Comparison of ENCODE assay signal across 24 cellular contexts in genomic region chr13:51865838-51866237, GRCh38. TPM values are rescaled to one million over a fixed set of nuclear protein-coding genes. Genes with fewer than 3 reads are reported as not detected.
DNase-seq lines count a peak whose midpoint lies in the region; ATAC-seq, FAIRE-seq and TF ChIP-seq lines count a peak whose summit lies in the region.
"Had no signal": no experiment of that assay in that cellular context is flagged by ENCODE, and none has a peak within 500 bp of the region (broad histone marks: within the 10 kb centered on the region; RNA-seq: fewer than 3 reads in every experiment).

No MANE protein-coding gene starts in this region.

- no peak overlapping the region for H2BK120ac ChIP-seq in mesenchymal stem cell (ENCODE audit: low read depth, low read length)

- no peak overlapping the region for H2BK15ac ChIP-seq in mesenchymal stem cell (ENCODE audit: low read depth, poor library complexity, severe bottlenecking)

- no peak overlapping the region for H2AK5ac ChIP-seq in mesenchymal stem cell (ENCODE audit: low read length, severe bottlenecking)

- H3K36me3 ChIP-seq in HCT116 (ENCODE audit: control insufficient read depth in 1 of 2, insufficient read depth in 2 of 2, low read length in 2 of 2) (no peaks in the 10 kb centered on the region), bronchial epithelial cell (ENCODE audit: control insufficient read depth, insufficient read depth, low read length) (no peaks in the 10 kb centered on the region), neural progenitor cell (no peaks in the 10 kb centered on the region), mesenchymal stem cell (ENCODE audit: control insufficient read depth in 1 of 2, insufficient read depth in 2 of 2, low read depth in 1 of 2, low read length in 2 of 2) (no peaks in the 10 kb centered on the region)
- H3K36me3 ChIP-seq: MG63 had no signal

- WGBS in mesenchymal stem cell: 83% methylated on average over 7 of the region's 7 CpGs

- BruUV-seq in HCT116 (replicated peaks; lab: Mats Ljungman, UMichigan): no TSS peak

- H3K18ac ChIP-seq in mesenchymal stem cell (ENCODE audit: low read depth in 1 of 2, low read length in 2 of 2): no peak overlapping the region

- H2AFZ ChIP-seq in HCT116 (ENCODE audit: low read depth, low read length, poor library complexity, severe bottlenecking) (no peak overlapping the region), neural progenitor cell (replicated peaks) (no peak overlapping the region), mesenchymal stem cell (ENCODE audit: low read depth, low read length) (no peak overlapping the region)

- H4K20me1 ChIP-seq in HCT116 (ENCODE audit: insufficient read depth): no peaks in the 10 kb centered on the region
- H4K20me1 ChIP-seq in neural progenitor cell (ENCODE audit: low read depth): no peaks in the 10 kb centered on the region

- no peaks in the 10 kb centered on the region for H3F3A ChIP-seq in neural progenitor cell (ENCODE audit: low read depth)

- no peaks in the 10 kb centered on the region for H3K9me2 ChIP-seq in HCT116 (ENCODE audit: insufficient read depth)

- CTCF ChIA-PET in HCT116 (lab: Charles Lee): no interaction called here

- no peak for TF ChIP-seq POLR2A in HCT116 (IDR thresholded peaks at IDR 0.05; ENCODE audit: borderline replicate concordance, extremely low read depth, insufficient read depth, insufficient read length)

- peaks cover 7% of the 10 kb centered on the region for H3K4me1 Mint-ChIP-seq in neural progenitor cell

- no peak overlapping the region for H4K91ac ChIP-seq in mesenchymal stem cell (ENCODE audit: low read length)

- no peak overlapping the region for H2BK5ac ChIP-seq in mesenchymal stem cell (ENCODE audit: low read depth, low read length, poor library complexity, severe bottlenecking)

- H3K27ac Mint-ChIP-seq in neural progenitor cell: no peak overlapping the region
- H3K27ac Mint-ChIP-seq: CD4-positive, CD25-positive, alpha-beta regulatory T cell had no signal

- no peaks in the 10 kb centered on the region for H3K9me3 Mint-ChIP-seq in neural progenitor cell

- H3K14ac ChIP-seq in mesenchymal stem cell (ENCODE audit: low read length in 2 of 2): no peak overlapping the region

- H3K9ac ChIP-seq in HCT116 (ENCODE audit: low read length) (no peak overlapping the region), neural progenitor cell (no peak overlapping the region), mesenchymal stem cell (ENCODE audit: low read length) (no peak overlapping the region)

- H3K4me2 ChIP-seq in HCT116 (ENCODE audit: low read length): no peak overlapping the region
- H3K4me2 ChIP-seq in neural progenitor cell: no peak overlapping the region
- no peak overlapping the region for H3K4me2 ChIP-seq in mesenchymal stem cell (ENCODE audit: low read length, poor library complexity, severe bottlenecking)

- RAD21 ChIA-PET in HCT116 (lab: Charles Lee; ENCODE audit: low non-redundant PET in 1 of 2, low total read pairs in 2 of 2, uncharacterized antibody in 2 of 2, unreplicated experiment in 2 of 2): no interaction called here

- peaks cover 1% of the 10 kb centered on the region for H3K36me3 Mint-ChIP-seq in neural progenitor cell
- H3K36me3 Mint-ChIP-seq: CD4-positive, CD25-positive, alpha-beta regulatory T cell had no signal

- TF ChIP-seq CTCF in GM12872 (IDR thresholded peaks at IDR 0.05; ENCODE audit: insufficient read depth, low read depth, low read length) (0 out of 3 replicates have a peak, but pooled peaks have one; percentile 4), HCT116 (IDR thresholded peaks at IDR 0.05 in 2 of 3, conservative IDR thresholded peaks at IDR 0.05 in 1 of 3; ENCODE audit: borderline replicate concordance in 1 of 3, insufficient read depth in 1 of 3, low read depth in 2 of 3, low read length in 2 of 3) (peak in 1 of 3 experiments; percentile 20; a peak in 1 of 6 replicates), bronchial epithelial cell (IDR thresholded peaks at IDR 0.05; ENCODE audit: insufficient read depth, low read length, severe bottlenecking) (no peak), neural progenitor cell (IDR thresholded peaks at IDR 0.05) (no peak)

- no peak for ATAC-seq in HCT116
- ATAC-seq: Right ventricle myocardium inferior had no signal

- H3K9me3 ChIP-seq in HCT116 (ENCODE audit: control insufficient read depth in 1 of 2, insufficient read depth in 1 of 2, low read depth in 1 of 2, low read length in 2 of 2): no peaks in the 10 kb centered on the region
- no peaks in the 10 kb centered on the region for H3K9me3 ChIP-seq in neural progenitor cell (ENCODE audit: low read depth)
- no peaks in the 10 kb centered on the region for H3K9me3 ChIP-seq in mesenchymal stem cell (ENCODE audit: control insufficient read depth, low read length)
- H3K9me3 ChIP-seq: Caco-2, MG63 had no signal

- peak overlapping the region in 1 of 2 experiments; percentile 77 for H3K23ac ChIP-seq in mesenchymal stem cell (ENCODE audit: low read length in 2 of 2)

- no peaks in the 10 kb centered on the region for H3K79me2 ChIP-seq in HCT116 (ENCODE audit: insufficient read depth, low read length)
- no peaks in the 10 kb centered on the region for H3K79me2 ChIP-seq in neural progenitor cell (ENCODE audit: low read depth)

- no peak overlapping the region for H3K4me3 ChIP-seq in HCT116 (replicated peaks in 1 of 2; ENCODE audit: low read depth in 1 of 2, low read length in 2 of 2)
- H3K4me3 ChIP-seq in bronchial epithelial cell (ENCODE audit: low read depth, low read length): no peak overlapping the region
- no peak overlapping the region for H3K4me3 ChIP-seq in neural progenitor cell
- H3K4me3 ChIP-seq in mesenchymal stem cell (ENCODE audit: insufficient read depth in 1 of 2, low read depth in 1 of 2, low read length in 2 of 2): no peak overlapping the region
- H3K4me3 ChIP-seq: MG63 had no signal

- intact Hi-C loops in HCT116 (cut with micrococcal nuclease): no loop called here

- no peak overlapping the region for H4K8ac ChIP-seq in mesenchymal stem cell (ENCODE audit: low read length)

- H3K4me3 Mint-ChIP-seq in neural progenitor cell: no peak overlapping the region
- H3K4me3 Mint-ChIP-seq: CD4-positive, CD25-positive, alpha-beta regulatory T cell had no signal

- FAIRE-seq in bronchial epithelial cell (lab: Jason Lieb, UNC): peak; percentile 43
- FAIRE-seq: GM12891, GM18507, RCC 7860 had no signal

- POLR2A ChIA-PET in HCT116 (lab: Charles Lee): no interaction called here

- H3K27ac ChIP-seq in HCT116 (ENCODE audit: low read depth, low read length) (no peak overlapping the region), neural progenitor cell (no peak overlapping the region), mesenchymal stem cell (ENCODE audit: low read length, poor library complexity, severe bottlenecking) (no peak overlapping the region)

- no peak overlapping the region for H2BK12ac ChIP-seq in mesenchymal stem cell (ENCODE audit: low read length in 2 of 2)

- no peaks in the 10 kb centered on the region for H3K79me1 ChIP-seq in mesenchymal stem cell (replicated peaks; ENCODE audit: low read length, poor library complexity, severe bottlenecking)

- peaks cover 12% of the 10 kb centered on the region for H3K27me3 Mint-ChIP-seq in neural progenitor cell (ENCODE audit: insufficient read depth, low read depth)

- 0 out of 2 replicates have a peak, but pooled peaks have one; percentile 6 for TF ChIP-seq RAD21 in HCT116 (IDR thresholded peaks at IDR 0.05; ENCODE audit: low read depth)

- DNase-seq in HCT116 (ENCODE audit: low read depth, low spot score): no peak
- no peak for DNase-seq in bronchial epithelial cell (ENCODE audit: low read depth)
- DNase-seq in neural progenitor cell (ENCODE audit: low spot score): peak; percentile 28
- no peak for DNase-seq in Ammon's horn (ENCODE audit: low spot score)
- DNase-seq in mesenchymal stem cell: no peak
- no peak for DNase-seq in NCI-H748 treated with DMSO at 0.1 percent for 48 hours (lab: John Stamatoyannopoulos, UW)
- DNase-seq: ACHN; Caco-2; CD4-positive, CD25-positive, alpha-beta regulatory T cell; DMS153; GDM1; MG63; NCI-H1092 treated with DMSO at 0.1 percent for 48 hours; NCI-H2081 had no signal

- H3K27me3 ChIP-seq in HCT116 (ENCODE audit: insufficient read depth, low read length) (peaks cover 3% of the 10 kb centered on the region; the same call in 1 of the 2 replicates), bronchial epithelial cell (ENCODE audit: control insufficient read depth, insufficient read depth, low read length) (no peaks in the 10 kb centered on the region), neural progenitor cell (no peaks in the 10 kb centered on the region), mesenchymal stem cell (ENCODE audit: control insufficient read depth in 1 of 2, insufficient read depth in 1 of 2, low read length in 2 of 2) (peaks cover 16 to 30% of the 10 kb centered on the region in 2 experiments)

- peaks cover 0 to 7% of the 10 kb centered on the region in 2 experiments; a peak in 2 of 4 replicates for H3K4me1 ChIP-seq in HCT116 (ENCODE audit: control insufficient read depth in 1 of 2, insufficient read depth in 2 of 2, low read length in 2 of 2)
- H3K4me1 ChIP-seq in neural progenitor cell: no peaks in the 10 kb centered on the region
- H3K4me1 ChIP-seq in mesenchymal stem cell (ENCODE audit: control insufficient read depth, insufficient read depth, low read depth, low read length): no peaks in the 10 kb centered on the region
- H3K4me1 ChIP-seq: Caco-2 had no signal

- no peak overlapping the region for H3K4ac ChIP-seq in mesenchymal stem cell (ENCODE audit: low read depth in 1 of 2, low read length in 2 of 2)

TF ChIP-seq in HCT116, 20 proteins besides CTCF, POLR2A, EP300 and RAD21 (continues in another document):
- TF ChIP-seq ZNF274 (IDR thresholded peaks at IDR 0.05; ENCODE audit: low read depth, low read length) (no peak), SRF (IDR thresholded peaks at IDR 0.05; ENCODE audit: low read depth) (no peak), EZH2 (IDR thresholded peaks at IDR 0.05) (no peak)

RNA-seq across cellular contexts. Expression of gene CCDC70, which starts 4.1 kb away (rescaled TPM):
- total RNA-seq in HCT116 (2021; ENCODE audit: unreplicated experiment) (not detected), bronchial epithelial cell (not detected in 2 replicates), neural progenitor cell (ENCODE audit: low replicate concordance) (not detected in 2 replicates)
- 0.05 TPM in 1 of 2 replicates, not detected in the other for polyA plus RNA-seq in HCT116 (2012)
- not detected for polyA plus RNA-seq in mesenchymal stem cell (2013, experiment 1 of 2)
- not detected for polyA plus RNA-seq in mesenchymal stem cell (2013, experiment 2 of 2)
- total RNA-seq: Caco-2; CD4-positive, CD25-positive, alpha-beta regulatory T cell; Daoy; H4; NCI-H460; OCI-LY7; Right ventricle myocardium inferior; SK-MEL-5 had no signal
- polyA plus RNA-seq: CD4-positive, CD25-positive, alpha-beta regulatory T cell had no signal

RNA-seq across cellular contexts. Expression of gene TMEM272, which starts 20.9 kb away (rescaled TPM):
- total RNA-seq in HCT116 (2021; ENCODE audit: unreplicated experiment) (0.17 TPM), bronchial epithelial cell (not detected in 2 replicates), neural progenitor cell (ENCODE audit: low replicate concordance) (0.15 TPM in 1 of 2 replicates, not detected in the other)
- polyA plus RNA-seq in HCT116 (2012): 0.04 TPM in 1 of 2 replicates, not detected in the other
- polyA plus RNA-seq in mesenchymal stem cell (2013, experiment 1 of 2): not detected
- not detected for polyA plus RNA-seq in mesenchymal stem cell (2013, experiment 2 of 2)
- total RNA-seq: Daoy, H4, NCI-H460 had no signal
